1 cellular context compared by ENCODE assay signal in genomic region chr5:110751902-110752762, GRCh38.
TF ChIP-seq lines count a peak whose summit lies in the region.

No MANE protein-coding gene starts in this region.

TF ChIP-seq in GM12878, 131 proteins besides CTCF, POLR2A, EP300 and RAD21 (continued from another document and continues in another):
- TF ChIP-seq PRDM15 (CRISPR knock-in tag; IDR thresholded peaks at IDR 0.05) (no peak), MTA2 (IDR thresholded peaks at IDR 0.05; ENCODE audit: low read depth) (peak; percentile 91), SIN3A (IDR thresholded peaks at IDR 0.05; ENCODE audit: low read depth, low read length) (no peak), POLR2AphosphoS2 (IDR thresholded peaks at IDR 0.05; ENCODE audit: low read depth, low read length) (no peak), CBX5 (IDR thresholded peaks at IDR 0.05; ENCODE audit: low read depth) (peak; percentile 82; the same call in 1 of the 2 replicates), NFXL1 (IDR thresholded peaks at IDR 0.05; ENCODE audit: borderline replicate concordance) (no peak), RELB (IDR thresholded peaks at IDR 0.05; ENCODE audit: low read depth) (peak; percentile 84), PAX8 (IDR thresholded peaks at IDR 0.05) (no peak), PBX3 (IDR thresholded peaks at IDR 0.05; ENCODE audit: insufficient replicate concordance, low read depth, low read length) (no peak), RCOR1 (conservative IDR thresholded peaks at IDR 0.05; ENCODE audit: low read depth, low read length) (no peak), MYB (IDR thresholded peaks at IDR 0.05; ENCODE audit: borderline replicate concordance, low read depth, low read length) (peak; percentile 94), CEBPZ (IDR thresholded peaks at IDR 0.05; ENCODE audit: low read depth, low read length) (no peak), SKIL (IDR thresholded peaks at IDR 0.05; ENCODE audit: low read depth, poor library complexity, severe bottlenecking) (peak; percentile 99), SPI1 (IDR thresholded peaks at IDR 0.05; ENCODE audit: borderline replicate concordance, insufficient read depth, low read depth, low read length) (no peak), PAX5 (IDR thresholded peaks at IDR 0.05; ENCODE audit: borderline replicate concordance, low read depth, low read length) (peak; percentile 79; the same call in 1 of the 2 replicates), NR2C2 (IDR thresholded peaks at IDR 0.05; ENCODE audit: borderline replicate concordance, control insufficient read depth, insufficient read length, low read depth) (no peak), BCL3 (IDR thresholded peaks at IDR 0.05; ENCODE audit: borderline replicate concordance, insufficient read depth, low read depth, low read length, poor library complexity, severe bottlenecking) (peak; percentile 42), TCF3 (IDR thresholded peaks at IDR 0.05; ENCODE audit: borderline replicate concordance, insufficient read depth, low read depth, low read length) (0 out of 2 replicates have a peak, but pooled peaks have one; percentile 57), IKZF1 (conservative IDR thresholded peaks at IDR 0.05) (peak; percentile 85), IKZF2 (IDR thresholded peaks at IDR 0.05) (peak; percentile 89 to 91), CREB1 (IDR thresholded peaks at IDR 0.05; ENCODE audit: low read depth) (peak; percentile 61), CUX1 (IDR thresholded peaks at IDR 0.05; ENCODE audit: insufficient replicate concordance, low read depth, low read length) (no peak), BCLAF1 (IDR thresholded peaks at IDR 0.05) (no peak), HDGF (IDR thresholded peaks at IDR 0.05) (no peak), RAD51 (IDR thresholded peaks at IDR 0.05) (0 out of 2 replicates have a peak, but pooled peaks have one; percentile 51), SRF (IDR thresholded peaks at IDR 0.05; ENCODE audit: low read depth in 2 of 2, low read length in 2 of 2) (no peak), HDAC2 (IDR thresholded peaks at IDR 0.05) (no peak), FOXM1 (IDR thresholded peaks at IDR 0.05; ENCODE audit: low read depth, low read length) (peak; percentile 99), NFIC (IDR thresholded peaks at IDR 0.05; ENCODE audit: low read depth, low read length) (peak; percentile 98), NKRF (conservative IDR thresholded peaks at IDR 0.05) (no peak), ATF7 (IDR thresholded peaks at IDR 0.05; ENCODE audit: low read depth) (peak; percentile 84)
